Comparison of ENCODE assay signal across 2 cellular contexts in the genomic region with DNA sequence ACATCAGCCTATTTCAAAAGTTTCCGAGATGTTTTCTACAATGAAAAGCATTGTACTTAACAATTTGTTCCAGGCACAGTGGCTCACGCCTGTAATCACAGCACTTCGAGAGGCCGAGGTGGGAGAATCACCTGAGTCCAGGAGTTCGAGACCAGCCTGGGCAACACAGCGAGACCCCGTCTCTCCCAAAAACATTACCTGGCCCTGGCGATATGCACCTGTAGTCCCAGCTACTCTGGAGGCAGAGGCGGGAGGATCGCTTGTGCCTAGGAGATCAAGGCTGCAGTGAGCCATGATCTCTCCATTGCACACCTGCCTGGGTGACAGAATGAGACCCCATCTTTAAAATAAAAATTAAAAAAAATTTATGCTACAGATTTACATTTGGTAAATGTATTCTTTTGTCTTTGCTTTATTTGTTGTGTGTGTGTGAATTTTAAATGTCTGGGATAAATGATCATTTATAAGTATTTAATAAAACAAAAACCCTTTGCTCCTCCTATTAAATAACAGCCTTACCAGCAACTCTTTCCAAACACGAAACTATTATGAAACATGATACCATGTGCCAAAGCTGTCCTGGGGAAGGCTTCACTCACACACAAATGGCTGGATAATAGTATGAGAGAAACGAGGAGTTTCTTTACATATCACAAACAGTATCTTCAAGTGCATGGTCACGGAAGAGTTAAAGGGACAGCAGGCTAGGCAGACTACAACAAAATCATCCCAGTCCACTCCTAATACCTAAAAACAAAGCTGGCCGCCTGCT.
TF ChIP-seq lines count a peak whose summit lies in the region.

No MANE protein-coding gene starts in this region.

TF ChIP-seq in K562, 482 proteins besides CTCF, POLR2A, EP300 and RAD21:
- TF ChIP-seq ZNF639 (CRISPR knock-in tag; conservative IDR thresholded peaks at IDR 0.05 in 1 of 2, IDR thresholded peaks at IDR 0.05 in 1 of 2) = 0 out of 4 replicates have a peak, but pooled peaks of 1 of the 2 experiments have one; percentile 2
- TF ChIP-seq, protein P1, sequence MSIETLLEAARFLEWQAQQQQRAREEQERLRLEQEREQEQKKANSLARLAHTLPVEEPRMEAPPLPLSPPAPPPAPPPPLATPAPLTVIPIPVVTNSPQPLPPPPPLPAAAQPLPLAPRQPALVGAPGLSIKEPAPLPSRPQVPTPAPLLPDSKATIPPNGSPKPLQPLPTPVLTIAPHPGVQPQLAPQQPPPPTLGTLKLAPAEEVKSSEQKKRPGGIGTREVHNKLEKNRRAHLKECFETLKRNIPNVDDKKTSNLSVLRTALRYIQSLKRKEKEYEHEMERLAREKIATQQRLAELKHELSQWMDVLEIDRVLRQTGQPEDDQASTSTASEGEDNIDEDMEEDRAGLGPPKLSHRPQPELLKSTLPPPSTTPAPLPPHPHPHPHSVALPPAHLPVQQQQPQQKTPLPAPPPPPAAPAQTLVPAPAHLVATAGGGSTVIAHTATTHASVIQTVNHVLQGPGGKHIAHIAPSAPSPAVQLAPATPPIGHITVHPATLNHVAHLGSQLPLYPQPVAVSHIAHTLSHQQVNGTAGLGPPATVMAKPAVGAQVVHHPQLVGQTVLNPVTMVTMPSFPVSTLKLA (conservative IDR thresholded peaks at IDR 0.05) = 0 out of 4 replicates have a peak, but pooled peaks of 1 of the 2 experiments have one; percentile 14
- TF ChIP-seq TRIM28 (IDR thresholded peaks at IDR 0.05) = no peak
- TF ChIP-seq E4F1 (CRISPR knock-in tag; IDR thresholded peaks at IDR 0.05; ENCODE audit: borderline replicate concordance) = no peak
- no peak for TF ChIP-seq LARP7 (IDR thresholded peaks at IDR 0.05)
- TF ChIP-seq, protein P2, sequence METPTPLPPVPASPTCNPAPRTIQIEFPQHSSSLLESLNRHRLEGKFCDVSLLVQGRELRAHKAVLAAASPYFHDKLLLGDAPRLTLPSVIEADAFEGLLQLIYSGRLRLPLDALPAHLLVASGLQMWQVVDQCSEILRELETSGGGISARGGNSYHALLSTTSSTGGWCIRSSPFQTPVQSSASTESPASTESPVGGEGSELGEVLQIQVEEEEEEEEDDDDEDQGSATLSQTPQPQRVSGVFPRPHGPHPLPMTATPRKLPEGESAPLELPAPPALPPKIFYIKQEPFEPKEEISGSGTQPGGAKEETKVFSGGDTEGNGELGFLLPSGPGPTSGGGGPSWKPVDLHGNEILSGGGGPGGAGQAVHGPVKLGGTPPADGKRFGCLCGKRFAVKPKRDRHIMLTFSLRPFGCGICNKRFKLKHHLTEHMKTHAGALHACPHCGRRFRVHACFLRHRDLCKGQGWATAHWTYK (CRISPR knock-in tag; IDR thresholded peaks at IDR 0.05) = no peak
- no peak for TF ChIP-seq ZSCAN29 (IDR thresholded peaks at IDR 0.05)
- TF ChIP-seq TAF1 (IDR thresholded peaks at IDR 0.05; ENCODE audit: control insufficient read depth, extremely low read depth, insufficient read depth, low read length, severe bottlenecking) = no peak
- TF ChIP-seq BMI1 (IDR thresholded peaks at IDR 0.05; ENCODE audit: low read length) = no peak
- TF ChIP-seq NCOR1 (IDR thresholded peaks at IDR 0.05) = no peak
- TF ChIP-seq TCF7 (IDR thresholded peaks at IDR 0.05; ENCODE audit: borderline replicate concordance) = no peak
- no peak for TF ChIP-seq CREM (IDR thresholded peaks at IDR 0.05; ENCODE audit: low read depth)

TF ChIP-seq in liver, 16 proteins besides CTCF, POLR2A, EP300 and RAD21:
- TF ChIP-seq FOXA1 (IDR thresholded peaks at IDR 0.05) (no peak), SP1 (IDR thresholded peaks at IDR 0.05) (peak; percentile 2), YY1 (IDR thresholded peaks at IDR 0.05) (peak; percentile 7), NR2F2 (IDR thresholded peaks at IDR 0.05) (no peak)
- TF ChIP-seq, protein P3, sequence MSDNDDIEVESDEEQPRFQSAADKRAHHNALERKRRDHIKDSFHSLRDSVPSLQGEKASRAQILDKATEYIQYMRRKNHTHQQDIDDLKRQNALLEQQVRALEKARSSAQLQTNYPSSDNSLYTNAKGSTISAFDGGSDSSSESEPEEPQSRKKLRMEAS (IDR thresholded peaks at IDR 0.05) = no peak
